ENCODE assay signal across 29 cellular contexts in genomic region chr10:10977231-10977956, GRCh38. TPM values are rescaled to one million over a fixed set of nuclear protein-coding genes. Genes with fewer than 3 reads are reported as not detected.
DNase-seq lines count a peak whose midpoint lies in the region; ATAC-seq and TF ChIP-seq lines count a peak whose summit lies in the region.
"Had no signal": no experiment of that assay in that cellular context is flagged by ENCODE, and none has a peak within 500 bp of the region (broad histone marks: within the 10 kb centered on the region; RNA-seq: fewer than 3 reads in every experiment).

No MANE protein-coding gene starts in this region.

- peak overlapping the region; percentile 55 for H3K27ac ChIP-seq in skeletal muscle tissue (ENCODE audit: low read depth, low read length)
- no peak overlapping the region for H3K27ac ChIP-seq in OCI-LY7 (ENCODE audit: low read depth, low read length, poor library complexity, severe bottlenecking)
- H3K27ac ChIP-seq: foreskin keratinocyte, neutrophil, SJCRH30, VCaP had no signal

- intact Hi-C loops in left ventricle myocardium superior (cut with micrococcal nuclease), result no loop called here
- intact Hi-C loops in OCI-LY7 (cut with micrococcal nuclease; ENCODE audit: unreplicated experiment), result no loop called here

- peaks cover 3% of the 10 kb centered on the region for H3K4me1 Mint-ChIP-seq in activated T-helper 17 cell treated with anti-CD3 and anti-CD28 coated beads, Interleukin-2, amount 50 U/mL, for 72 hours
- H3K4me1 Mint-ChIP-seq: CD14-positive monocyte had no signal

- peaks cover 28% of the 10 kb centered on the region for H3K27me3 Mint-ChIP-seq in activated T-helper 17 cell treated with anti-CD3 and anti-CD28 coated beads, Interleukin-2, amount 50 U/mL, for 72 hours

- H2AFZ ChIP-seq in OCI-LY7 (ENCODE audit: low read length), result no peak overlapping the region

- POLR2A ChIA-PET in OCI-LY7 (lab: Charles Lee), result interaction anchor here (0.6 kb wide), 1 partner anchor 88 kb away, joined by 3 read pairs; no protein-coding TSS in a partner anchor

- no peak overlapping the region for H3K4me2 ChIP-seq in OCI-LY7 (ENCODE audit: low read length)

- H3K27me3 ChIP-seq in skeletal muscle tissue (ENCODE audit: control insufficient read depth in 3 of 3, insufficient read depth in 3 of 3, low read length in 3 of 3), result no peaks in the 10 kb centered on the region
- H3K27me3 ChIP-seq: foreskin keratinocyte, sigmoid colon, SJCRH30 had no signal

- no peaks in the 10 kb centered on the region for H3K9me2 ChIP-seq in OCI-LY7 (ENCODE audit: insufficient read depth, low read length)

- no peaks in the 10 kb centered on the region for H3K4me1 ChIP-seq in skeletal muscle tissue (ENCODE audit: control insufficient read depth in 3 of 3, insufficient read depth in 3 of 3, low read length in 3 of 3)
- H3K4me1 ChIP-seq in OCI-LY7 (ENCODE audit: insufficient read depth, low read length, poor library complexity, severe bottlenecking), result no peaks in the 10 kb centered on the region
- H3K4me1 ChIP-seq: foreskin keratinocyte, SJCRH30 had no signal

- H3K4me3 ChIP-seq in choroid plexus epithelial cell (ENCODE audit: low read depth, low read length), result no peak overlapping the region
- no peak overlapping the region for H3K4me3 ChIP-seq in skeletal muscle tissue (ENCODE audit: low read length in 3 of 3)
- H3K4me3 ChIP-seq in OCI-LY7 (ENCODE audit: low read depth, low read length, poor library complexity, severe bottlenecking), result no peak overlapping the region
- H3K4me3 ChIP-seq: coronary artery, sigmoid colon, SJCRH30 had no signal

- H3K9me3 Mint-ChIP-seq in activated T-helper 17 cell treated with anti-CD3 and anti-CD28 coated beads, Interleukin-2, amount 50 U/mL, for 72 hours, result no peaks in the 10 kb centered on the region
- H3K9me3 Mint-ChIP-seq: activated T-helper 2 cell treated with anti-CD3 and anti-CD28 coated beads, Interferon-gamma antibody, Interleukin-2, Interleukin-4, amounts not matched to agents 10 μg/mL and 5 μg/mL and 100 μg/mL, durations not matched to agents 14 hours and 24 hours and 36 hours; effector memory CD8-positive, alpha-beta T cell; type B pancreatic cell had no signal

- H3K36me3 Mint-ChIP-seq in activated T-helper 17 cell treated with anti-CD3 and anti-CD28 coated beads, Interleukin-2, amount 50 U/mL, for 72 hours (ENCODE audit: low read depth), result no peaks in the 10 kb centered on the region
- H3K36me3 Mint-ChIP-seq: CD14-positive monocyte, type B pancreatic cell had no signal

- DNase-seq in choroid plexus epithelial cell (ENCODE audit: low read depth), result peak; percentile 29
- DNase-seq in left ventricle myocardium superior, result no peak
- DNase-seq in OCI-LY7 (ENCODE audit: low spot score), result no peak
- DNase-seq: activated CD4-positive, alpha-beta T cell treated with anti-CD3 and anti-CD28 coated beads for 4 hours; aorta; Calu3; DMS79; effector memory CD8-positive, alpha-beta T cell; NCI-H1092; NCI-H1694; NCI-H446 treated with DMSO at 0.1 percent for 48 hours; NCI-H82; sigmoid colon; SJCRH30; stimulated activated CD4-positive, alpha-beta T cell treated with anti-CD3 and anti-CD28 coated beads, Interleukin-15, amount 100 ng/mL, for 24 hours; stimulated activated CD4-positive, alpha-beta T cell treated with anti-CD3 and anti-CD28 coated beads, Interleukin-4, amount 100 ng/mL, for 4 hours; SW 1271; T1000 had no signal

- H3K9me3 ChIP-seq in skeletal muscle tissue (ENCODE audit: control insufficient read depth in 3 of 3, low read length in 3 of 3), result no peaks in the 10 kb centered on the region
- no peaks in the 10 kb centered on the region for H3K9me3 ChIP-seq in OCI-LY7 (ENCODE audit: low read length)
- H3K9me3 ChIP-seq: neutrophil, sigmoid colon, SJCRH30 had no signal

- H3K4me3 Mint-ChIP-seq in activated T-helper 17 cell treated with anti-CD3 and anti-CD28 coated beads, Interleukin-2, amount 50 U/mL, for 72 hours, result peak overlapping the region; percentile 12
- H3K4me3 Mint-ChIP-seq: CD14-positive monocyte; effector memory CD8-positive, alpha-beta T cell; type B pancreatic cell had no signal

- CTCF ChIA-PET in OCI-LY7 (lab: Charles Lee; ENCODE audit: unreplicated experiment), result no interaction called here

- no peaks in the 10 kb centered on the region for H4K20me1 ChIP-seq in OCI-LY7 (ENCODE audit: insufficient read depth, low read length)

- H3K79me2 ChIP-seq in OCI-LY7 (ENCODE audit: insufficient read depth, low read depth, low read length), result no peaks in the 10 kb centered on the region

- no peak overlapping the region for H3K27ac Mint-ChIP-seq in activated T-helper 17 cell treated with anti-CD3 and anti-CD28 coated beads, Interleukin-2, amount 50 U/mL, for 72 hours
- H3K27ac Mint-ChIP-seq: activated T-helper 2 cell treated with anti-CD3 and anti-CD28 coated beads, Interferon-gamma antibody, Interleukin-2, Interleukin-4, amounts not matched to agents 10 μg/mL and 5 μg/mL and 100 μg/mL, durations not matched to agents 14 hours and 24 hours and 36 hours; CD14-positive monocyte; effector memory CD8-positive, alpha-beta T cell; type B pancreatic cell had no signal

- no TSS peak for BruUV-seq in OCI-LY7 (replicated peaks; lab: Mats Ljungman, UMichigan)

- no peak overlapping the region for H3K9ac ChIP-seq in skeletal muscle tissue (ENCODE audit: low read depth in 1 of 3, low read length in 3 of 3)

- peak; percentile 17 for ATAC-seq in activated T-helper 17 cell treated with anti-CD3 and anti-CD28 coated beads, Interleukin-2, amount 50 U/mL, for 72 hours (replicated peaks)
- ATAC-seq in left ventricle myocardium superior (peak; percentile 85), HG03025 (IDR thresholded peaks at IDR 0.05; ENCODE audit: low FRiP score, unreplicated experiment) (no peak), GM18520 (IDR thresholded peaks at IDR 0.05; ENCODE audit: unreplicated experiment) (no peak)
- ATAC-seq: effector memory CD8-positive, alpha-beta T cell; foreskin keratinocyte had no signal

- no peak for TF ChIP-seq CTCF in choroid plexus epithelial cell (conservative IDR thresholded peaks at IDR 0.05; ENCODE audit: low read depth, low read length)
- no peak for TF ChIP-seq CTCF in OCI-LY7 (conservative IDR thresholded peaks at IDR 0.05; ENCODE audit: low read length)

- H3K36me3 ChIP-seq in skeletal muscle tissue (ENCODE audit: control insufficient read depth in 3 of 3, insufficient read depth in 3 of 3, low read length in 3 of 3), result no peaks in the 10 kb centered on the region
- H3K36me3 ChIP-seq in OCI-LY7 (ENCODE audit: insufficient read depth, low read length), result no peaks in the 10 kb centered on the region
- H3K36me3 ChIP-seq: neutrophil, sigmoid colon, SJCRH30 had no signal

RNA-seq across cellular contexts. Expression of gene CELF2, which starts 40.3 kb away (rescaled TPM):
- 100 to 1,000 TPM; 139 to 146 TPM for total RNA-seq in activated T-helper 17 cell treated with anti-CD3 and anti-CD28 coated beads, Interleukin-2, amount 50 U/mL, for 72 hours
- total RNA-seq in left ventricle myocardium superior (68.3 TPM), skeletal muscle tissue (31.8 TPM), OCI-LY7 (2022) (17.2 and 19.1 TPM in 2 replicates)
- 3.0 and 5.4 TPM in 2 replicates for total RNA-seq in OCI-LY7 (2014; rRNA removed; shearing (Covaris generic))
- total RNA-seq: Calu3 had no signal

Comparison
In these comparisons a context has a peak if more than half of its experiments do, and no peak if none do; other contexts are left out.
1. ATAC-seq: peak in activated T-helper 17 cell treated with anti-CD3 and anti-CD28 coated beads, Interleukin-2, amount 50 U/mL, for 72 hours (single experiment) and left ventricle myocardium superior (single experiment); none in HG03025 (single experiment) and GM18520 (single experiment).